14 cellular contexts compared by ENCODE assay signal in the genomic region with DNA sequence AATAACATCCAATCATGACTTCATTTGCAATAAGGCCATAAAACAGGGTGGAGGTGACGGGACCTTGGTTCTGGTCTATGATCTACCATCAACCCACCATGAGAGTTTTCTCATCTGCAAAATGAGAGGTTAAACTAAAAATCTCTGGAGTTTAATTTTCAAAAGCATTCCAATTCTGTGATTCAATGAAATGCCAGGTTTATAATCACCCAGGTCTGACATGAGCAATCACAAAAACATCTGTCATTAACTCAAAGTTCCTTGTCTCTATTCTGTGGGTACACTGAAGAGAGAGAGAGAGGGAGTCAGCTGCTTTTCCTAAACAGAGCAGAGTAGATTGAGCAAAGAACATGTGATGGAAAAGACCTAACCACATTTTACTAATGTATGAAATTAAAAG.
DNase-seq lines count a peak whose midpoint lies in the region; ATAC-seq and TF ChIP-seq lines count a peak whose summit lies in the region.
"Had no signal": no experiment of that assay in that cellular context is flagged by ENCODE, and none has a peak within 500 bp of the region (broad histone marks: within the 10 kb centered on the region; RNA-seq: fewer than 3 reads in every experiment).

No MANE protein-coding gene starts in this region.

- H2AFZ ChIP-seq in smooth muscle cell (ENCODE audit: low read depth), result no peak overlapping the region

- H3K27me3 ChIP-seq in smooth muscle cell (ENCODE audit: low read depth) (no peaks in the 10 kb centered on the region), dorsolateral prefrontal cortex (no peaks in the 10 kb centered on the region)
- H3K27me3 ChIP-seq: upper lobe of left lung had no signal

- H3K4me3 ChIP-seq in epithelial cell of esophagus (ENCODE audit: low read length) (no peak overlapping the region), smooth muscle cell (no peak overlapping the region), dorsolateral prefrontal cortex (no peak overlapping the region)
- H3K4me3 ChIP-seq: upper lobe of left lung had no signal

- H3F3A ChIP-seq in smooth muscle cell (ENCODE audit: low read depth), result no peaks in the 10 kb centered on the region

- H3K27ac Mint-ChIP-seq in activated T-cell treated with anti-CD3 and anti-CD28 coated beads, Interleukin-2, amount 50 U/mL, for 72 hours, result peak overlapping the region; percentile 78

- H3K4me1 ChIP-seq in smooth muscle cell (ENCODE audit: low read depth), result peaks cover 5% of the 10 kb centered on the region
- H3K4me1 ChIP-seq: upper lobe of left lung had no signal

- H3K4me1 Mint-ChIP-seq in activated T-cell treated with anti-CD3 and anti-CD28 coated beads, Interleukin-2, amount 50 U/mL, for 72 hours (ENCODE audit: low read depth), result peaks cover 28% of the 10 kb centered on the region

- peaks cover 0 to 2% of the 10 kb centered on the region in 2 donors for H3K9me3 Mint-ChIP-seq in activated T-cell treated with anti-CD3 and anti-CD28 coated beads, Interleukin-2, amount 50 U/mL, for 72 hours

- ATAC-seq in activated T-cell treated with anti-CD3 and anti-CD28 coated beads, Interleukin-2, amount 50 U/mL, for 72 hours (replicated peaks in 1 of 2), result peak in 1 of 2 donors; percentile 57
- ATAC-seq in GM19351 (IDR thresholded peaks at IDR 0.05; ENCODE audit: unreplicated experiment) (no peak), GM19328 (IDR thresholded peaks at IDR 0.05; ENCODE audit: unreplicated experiment) (no peak)

- peak overlapping the region; percentile 47 for H3K9ac ChIP-seq in smooth muscle cell (ENCODE audit: low read depth)

- H3K27me3 Mint-ChIP-seq in activated T-cell treated with anti-CD3 and anti-CD28 coated beads, Interleukin-2, amount 50 U/mL, for 72 hours (ENCODE audit: low read depth), result no peaks in the 10 kb centered on the region

- peaks cover 9% of the 10 kb centered on the region for H3K79me2 ChIP-seq in smooth muscle cell (ENCODE audit: low read depth)

- H3K27ac ChIP-seq in smooth muscle cell (ENCODE audit: low read depth) (peak overlapping the region; percentile 79), dorsolateral prefrontal cortex (no peak overlapping the region)
- H3K27ac ChIP-seq: upper lobe of left lung had no signal

- H3K36me3 Mint-ChIP-seq in activated T-cell treated with anti-CD3 and anti-CD28 coated beads, Interleukin-2, amount 50 U/mL, for 72 hours (ENCODE audit: insufficient read depth in 2 of 2), result peaks cover 11 to 19% of the 10 kb centered on the region in 2 donors

- H3K36me3 ChIP-seq in smooth muscle cell (ENCODE audit: low read depth), result peaks cover 9% of the 10 kb centered on the region

- intact Hi-C loops in dorsolateral prefrontal cortex (cut with DNase I), result no loop called here

- peak overlapping the region in 1 of 2 donors; percentile 16 for H3K4me3 Mint-ChIP-seq in activated T-cell treated with anti-CD3 and anti-CD28 coated beads, Interleukin-2, amount 50 U/mL, for 72 hours

- H4K20me1 ChIP-seq in smooth muscle cell (ENCODE audit: low read depth), result peaks cover 57% of the 10 kb centered on the region

- no peaks in the 10 kb centered on the region for H3K9me3 ChIP-seq in smooth muscle cell (replicated peaks; ENCODE audit: low read depth)
- H3K9me3 ChIP-seq: upper lobe of left lung had no signal

- DNase-seq in activated T-cell treated with anti-CD3 and anti-CD28 coated beads, Interleukin-2, amount 50 U/mL, for 72 hours, result no peak
- DNase-seq in activated T-cell treated with anti-CD3 and anti-CD28 coated beads for 4 hours (no peak), RKO (ENCODE audit: low spot score) (peak; percentile 15), epithelial cell of esophagus (ENCODE audit: low read depth) (peak; percentile 59), smooth muscle cell (lab: John Stamatoyannopoulos, UW; ENCODE audit: unreplicated experiment) (no peak), dorsolateral prefrontal cortex (no peak)
- DNase-seq: DMS153; midbrain; NCI-H510A; SHP77 treated with DMSO at 0.1 percent for 48 hours; stimulated activated CD4-positive, alpha-beta T cell treated with anti-CD3 and anti-CD28 coated beads, Interleukin-15, amount 100 ng/mL, for 24 hours; upper lobe of left lung had no signal

- TF ChIP-seq CTCF in epithelial cell of esophagus (IDR thresholded peaks at IDR 0.05; ENCODE audit: insufficient read depth, low read depth, low read length, missing control alignments), result no peak
- TF ChIP-seq CTCF in smooth muscle cell (IDR thresholded peaks at IDR 0.05; ENCODE audit: borderline replicate concordance, insufficient read depth, poor library complexity, severe bottlenecking), result no peak
- no peak for TF ChIP-seq CTCF in dorsolateral prefrontal cortex (IDR thresholded peaks at IDR 0.05 in 54 of 56, conservative IDR thresholded peaks at IDR 0.05 in 2 of 56; ENCODE audit: low read depth in 1 of 56, partially characterized antibody in 56 of 56)

- no peak overlapping the region for H3K4me2 ChIP-seq in smooth muscle cell

- WGBS in smooth muscle cell (ENCODE audit: low lambda C conversion rate), result 95% methylated on average over 1 of the region's 1 CpG

Comparison
In these comparisons a context has a peak if more than half of its experiments do, and no peak if none do; other contexts are left out.
1. DNase-seq: peak in RKO (single experiment) and epithelial cell of esophagus (single experiment); none in activated T-cell treated with anti-CD3 and anti-CD28 coated beads, Interleukin-2, amount 50 U/mL, for 72 hours (0 of 2), activated T-cell treated with anti-CD3 and anti-CD28 coated beads for 4 hours (single experiment), smooth muscle cell (single experiment) and dorsolateral prefrontal cortex (0 of 10).